In the genomic region with DNA sequence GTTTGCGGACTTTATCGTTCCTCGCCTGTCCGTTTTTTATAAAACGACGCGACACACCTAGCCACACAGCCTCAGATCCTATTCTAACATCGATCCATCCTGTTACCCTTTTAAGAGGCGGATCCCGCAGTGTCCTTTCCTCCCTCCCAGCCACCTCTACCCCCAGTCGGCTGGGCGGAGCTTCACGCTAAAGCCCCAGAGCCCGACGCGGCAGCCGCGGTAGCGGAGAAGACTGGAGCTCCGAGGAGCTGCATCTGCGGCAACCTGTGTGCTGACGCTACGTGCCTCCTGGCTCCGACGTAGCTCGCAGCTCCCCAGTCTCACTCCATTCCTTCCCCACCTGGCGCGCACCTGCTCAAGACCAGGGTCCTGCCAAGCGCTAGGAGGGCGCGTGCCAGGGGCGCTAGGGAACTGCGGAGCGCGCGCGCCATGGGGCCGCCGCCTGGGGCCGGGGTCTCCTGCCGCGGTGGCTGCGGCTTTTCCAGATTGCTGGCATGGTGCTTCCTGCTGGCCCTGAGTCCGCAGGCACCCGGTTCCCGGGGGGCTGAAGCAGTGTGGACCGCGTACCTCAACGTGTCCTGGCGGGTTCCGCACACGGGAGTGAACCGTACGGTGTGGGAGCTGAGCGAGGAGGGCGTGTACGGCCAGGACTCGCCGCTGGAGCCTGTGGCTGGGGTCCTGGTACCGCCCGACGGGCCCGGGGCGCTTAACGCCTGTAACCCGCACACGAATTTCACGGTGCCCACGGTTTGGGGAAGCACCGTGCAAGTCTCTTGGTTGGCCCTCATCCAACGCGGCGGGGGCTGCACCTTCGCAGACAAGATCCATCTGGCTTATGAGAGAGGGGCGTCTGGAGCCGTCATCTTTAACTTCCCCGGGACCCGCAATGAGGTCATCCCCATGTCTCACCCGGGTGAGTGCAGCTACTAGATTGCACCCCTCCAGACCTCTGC, we compare ENCODE assay signal across 8 cellular contexts. TPM values are rescaled to one million over a fixed set of nuclear protein-coding genes. Genes with fewer than 3 reads are reported as not detected.
DNase-seq lines count a peak whose midpoint lies in the region; ATAC-seq and TF ChIP-seq lines count a peak whose summit lies in the region.

A gene with protein sequence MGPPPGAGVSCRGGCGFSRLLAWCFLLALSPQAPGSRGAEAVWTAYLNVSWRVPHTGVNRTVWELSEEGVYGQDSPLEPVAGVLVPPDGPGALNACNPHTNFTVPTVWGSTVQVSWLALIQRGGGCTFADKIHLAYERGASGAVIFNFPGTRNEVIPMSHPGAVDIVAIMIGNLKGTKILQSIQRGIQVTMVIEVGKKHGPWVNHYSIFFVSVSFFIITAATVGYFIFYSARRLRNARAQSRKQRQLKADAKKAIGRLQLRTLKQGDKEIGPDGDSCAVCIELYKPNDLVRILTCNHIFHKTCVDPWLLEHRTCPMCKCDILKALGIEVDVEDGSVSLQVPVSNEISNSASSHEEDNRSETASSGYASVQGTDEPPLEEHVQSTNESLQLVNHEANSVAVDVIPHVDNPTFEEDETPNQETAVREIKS (plus strand): TSS at position 217 of the 953 bp plus-strand sequence. CDS start 213 bp downstream, at position 430.

- H3K9me3 ChIP-seq in cardiac muscle cell (ENCODE audit: low read depth) (no peaks in the 10 kb centered on the region), ovary (peaks cover 0 to 5% of the 10 kb centered on the region in 2 donors)

- H3K27ac ChIP-seq in cardiac muscle cell: no peak within 1 kb of the TSS
- peak within 1 kb of the TSS in 1 of 2 donors; percentile 11 for H3K27ac ChIP-seq in ovary

- no peak for TF ChIP-seq CTCF in cardiac muscle cell (IDR thresholded peaks at IDR 0.05; ENCODE audit: low read depth, low read length)
- no peak for TF ChIP-seq CTCF in ovary (IDR thresholded peaks at IDR 0.05)

- 24 to 38% (median 33%) methylated on average over 64 to 79 of the region's 79 CpGs for WGBS in ovary, 3 donors

- no peak for TF ChIP-seq EP300 in ovary (IDR thresholded peaks at IDR 0.05)

- no peaks in the 10 kb centered on the region for H3K4me1 ChIP-seq in cardiac muscle cell (ENCODE audit: low read depth)
- peaks cover 1% of the 10 kb centered on the region for H3K4me1 ChIP-seq in ovary (ENCODE audit: insufficient read depth)

- H3K27me3 ChIP-seq in cardiac muscle cell: peaks cover 80% of the 10 kb centered on the region
- H3K27me3 ChIP-seq in ovary: no peaks in the 10 kb centered on the region

- ATAC-seq in GM21423 (IDR thresholded peaks at IDR 0.05; ENCODE audit: unreplicated experiment) (no peak), HG02798 (IDR thresholded peaks at IDR 0.05; ENCODE audit: poor library complexity, unreplicated experiment) (no peak)

- intact Hi-C loops in ovary (cut with DNase I): no loop called here

- TF ChIP-seq POLR2A in ovary (IDR thresholded peaks at IDR 0.05): no peak

- peak within 1 kb of the TSS; percentile 37 for H3K4me3 ChIP-seq in cardiac muscle cell
- H3K4me3 ChIP-seq in ovary: peak within 1 kb of the TSS; percentile 40

- H3K36me3 ChIP-seq in cardiac muscle cell (no peaks in the 10 kb centered on the region), ovary (no peaks in the 10 kb centered on the region)

- DNase-seq in DMS53 treated with DMSO at 0.1 percent for 48 hours (lab: John Stamatoyannopoulos, UW; ENCODE audit: unreplicated experiment): peak; percentile 73
- DNase-seq in NCI-H1105 (lab: John Stamatoyannopoulos, UW): peak; percentile 22
- peak; percentile 1 for DNase-seq in activated T-helper 1 cell treated with Interleukin-2 at 50 U/mL for 16 hours (ENCODE audit: low read depth)
- DNase-seq in cardiac muscle cell (ENCODE audit: low read depth in 1 of 2, low spot score in 1 of 2): peak; percentile 25 to 71
- peak; percentile 23 to 43 (median 25) for DNase-seq in ovary
- no peak for DNase-seq in mesenteric fat pad (ENCODE audit: low spot score)

RNA-seq across cellular contexts. Expression of the gene that starts here (rescaled TPM):
- total RNA-seq in cardiac muscle cell (0.18 and 0.21 TPM in 2 replicates), ovary (1 to 10 TPM in 6 of 7 donors, under 1 TPM in 1; 1.00 to 4.0 (median 1.6) TPM), mesenteric fat pad (0.55 TPM)
- polyA plus RNA-seq in cardiac muscle cell (0.72 TPM in 1 of 2 replicates, not detected in the other), ovary (1 to 10 TPM in 1 of 2 donors, under 1 TPM in 1; 0.24 to 1.2 TPM)

Comparison
In these comparisons a context has a peak if more than half of its experiments do, and no peak if none do; other contexts are left out.
1. Peak in DNase-seq and H3K4me3 ChIP-seq in cardiac muscle cell; RNA of the gene not detected or under 1 TPM.